ENCODE assay signal across 16 cellular contexts in the genomic region with DNA sequence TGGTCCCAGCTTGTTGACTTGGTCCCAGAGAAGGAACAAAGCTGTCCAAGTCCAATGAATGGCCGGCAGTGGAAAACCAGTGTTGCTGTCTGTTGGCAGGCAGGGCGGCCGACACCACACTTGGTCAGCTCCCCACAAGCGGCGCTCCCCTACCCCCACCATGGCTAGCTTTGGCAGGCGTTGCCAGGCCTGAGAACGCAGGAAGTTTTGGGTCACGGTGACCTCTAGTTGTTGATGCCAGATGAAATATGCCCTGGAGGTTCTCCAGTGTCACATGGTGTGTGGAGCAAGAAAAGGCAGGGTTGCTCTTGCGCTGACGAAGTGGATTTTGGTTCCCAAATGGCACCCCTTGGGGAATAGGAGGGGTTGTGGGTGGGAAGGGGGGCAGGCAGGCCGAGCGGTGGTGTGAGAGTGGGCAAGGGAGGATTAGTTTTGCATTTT.
DNase-seq lines count a peak whose midpoint lies in the region; ATAC-seq, FAIRE-seq and TF ChIP-seq lines count a peak whose summit lies in the region.
"Had no signal": no experiment of that assay in that cellular context is flagged by ENCODE, and none has a peak within 500 bp of the region (broad histone marks: within the 10 kb centered on the region; RNA-seq: fewer than 3 reads in every experiment).

No MANE protein-coding gene starts in this region.

- TF ChIP-seq EP300 in HepG2 (IDR thresholded peaks at IDR 0.05; ENCODE audit: low read depth in 2 of 2, low read length in 2 of 2) (no peak), HepG2 (CRISPR knock-in tag; IDR thresholded peaks at IDR 0.05; ENCODE audit: borderline replicate concordance) (no peak)

- no peaks in the 10 kb centered on the region for H4K20me1 ChIP-seq in HepG2 (ENCODE audit: insufficient read depth, low read length)

- H3K9me3 ChIP-seq in liver (ENCODE audit: control insufficient read depth in 4 of 4, low read length in 3 of 4) (no peaks in the 10 kb centered on the region), HepG2 (ENCODE audit: low read length) (no peaks in the 10 kb centered on the region), gastrocnemius medialis (no peaks in the 10 kb centered on the region)

- no peaks in the 10 kb centered on the region for H3K27me3 ChIP-seq in liver (ENCODE audit: control insufficient read depth in 4 of 4, insufficient read depth in 4 of 4, low read length in 3 of 4)
- H3K27me3 ChIP-seq in HepG2 (ENCODE audit: control insufficient read depth in 1 of 2, insufficient read depth in 2 of 2, low read length in 2 of 2) = peaks cover 0 to 12% of the 10 kb centered on the region in 2 experiments; a peak in 3 of 5 replicates
- no peaks in the 10 kb centered on the region for H3K27me3 ChIP-seq in gastrocnemius medialis

- H3K27ac ChIP-seq in liver (ENCODE audit: low read depth in 1 of 2, low read length in 2 of 2) = peak overlapping the region; percentile 43 to 49
- H3K27ac ChIP-seq in HepG2 (ENCODE audit: extremely low read length, insufficient read depth, low read length) = no peak overlapping the region
- H3K27ac ChIP-seq in gastrocnemius medialis = peak overlapping the region; percentile 76 to 93 (median 82)

- H2AFZ ChIP-seq in HepG2 (ENCODE audit: low read length) = no peak overlapping the region

- intact Hi-C loops in HepG2 (cut with micrococcal nuclease; ENCODE audit: unreplicated experiment) = no loop called here
- intact Hi-C loops in left colon (cut with DNase I, micrococcal nuclease) = no loop called here
- intact Hi-C loops in gastrocnemius medialis (cut with DNase I; ENCODE audit: low total_unique reads) = loop anchor here (5.0 kb wide), 1 partner anchor 43 kb away; no protein-coding TSS in a partner anchor

- TF ChIP-seq POLR2A in HepG2 (IDR thresholded peaks at IDR 0.05; ENCODE audit: insufficient read depth in 1 of 2, low read depth in 2 of 2, low read length in 2 of 2) (no peak), gastrocnemius medialis (IDR thresholded peaks at IDR 0.05) (no peak)

- WGBS in liver = 84% methylated on average over 12 of the region's 12 CpGs
- 57% methylated on average over 7 of the region's 12 CpGs for WGBS in HepG2 (ENCODE audit: low lambda C conversion rate)

- H3K4me3 ChIP-seq in liver (ENCODE audit: low read depth in 1 of 3, low read length in 3 of 3) = no peak overlapping the region
- H3K4me3 ChIP-seq in HepG2 (replicated peaks in 1 of 3; ENCODE audit: insufficient read depth in 1 of 3, low read depth in 2 of 3, low read length in 3 of 3) = no peak overlapping the region
- peak overlapping the region in 3 of 4 donors; percentile 16 to 40 (median 38) for H3K4me3 ChIP-seq in gastrocnemius medialis

- DNase-seq in HepG2 (ENCODE audit: low spot score) = no peak
- peak; percentile 30 to 44 for DNase-seq in left colon
- peak; percentile 74 to 89 for DNase-seq in gastrocnemius medialis
- no peak for DNase-seq in HuH-7 (ENCODE audit: low spot score)
- no peak for DNase-seq in NCI-H446 (lab: John Stamatoyannopoulos, UW)
- DNase-seq in NCI-H2196 (lab: John Stamatoyannopoulos, UW; ENCODE audit: unreplicated experiment) = no peak
- no peak for DNase-seq in DMS53 treated with DMSO at 0.1 percent for 48 hours (lab: John Stamatoyannopoulos, UW; ENCODE audit: unreplicated experiment)
- DNase-seq: 8988T; activated T-cell treated with anti-CD3 and anti-CD28 coated beads, Interleukin-2, amount 50 U/mL, for 48 hours; CD4-positive, alpha-beta memory T cell; cortex of kidney; erythroblast; NCI-H1930; NCI-H748 treated with DMSO at 0.1 percent for 48 hours had no signal

- H3K4me1 ChIP-seq in liver (ENCODE audit: control insufficient read depth in 4 of 4, insufficient read depth in 4 of 4, low read length in 3 of 4) (peaks cover 0 to 25% (median 10%) of the 10 kb centered on the region in 4 donors), HepG2 (ENCODE audit: insufficient read depth, low read length) (no peaks in the 10 kb centered on the region), gastrocnemius medialis (peaks cover 21% of the 10 kb centered on the region in 2 donors)

- H3K79me2 ChIP-seq in HepG2 (ENCODE audit: insufficient read depth, low read length) = no peaks in the 10 kb centered on the region

- no peak for TF ChIP-seq CTCF in liver (IDR thresholded peaks at IDR 0.05; ENCODE audit: low read depth, low read length, missing input control)
- TF ChIP-seq CTCF in HepG2 (CRISPR knock-in tag; IDR thresholded peaks at IDR 0.05) = no peak
- TF ChIP-seq CTCF in gastrocnemius medialis (IDR thresholded peaks at IDR 0.05 in 4 of 5, conservative IDR thresholded peaks at IDR 0.05 in 1 of 5) = no peak

- H3K4me2 ChIP-seq in HepG2 (ENCODE audit: low read depth, low read length) = no peak overlapping the region

- CTCF ChIA-PET in HepG2 (lab: Yijun Ruan, JAX; ENCODE audit: low intra/inter-chr PET ratio, low total read pairs) = no interaction called here

- no peak overlapping the region for H3K9ac ChIP-seq in liver (ENCODE audit: low read depth in 1 of 2, low read length in 2 of 2)
- H3K9ac ChIP-seq in HepG2 (ENCODE audit: insufficient read depth, low read depth, low read length) = no peak overlapping the region

- no peak for FAIRE-seq in HepG2 (lab: Jason Lieb, UNC)
- FAIRE-seq: GM12892 had no signal

- H3K36me3 ChIP-seq in liver (ENCODE audit: control insufficient read depth in 4 of 4, insufficient read depth in 3 of 4, low read depth in 1 of 4, low read length in 3 of 4) (peaks cover 0 to 3% (median 2%) of the 10 kb centered on the region in 4 donors), HepG2 (replicated peaks in 1 of 2; ENCODE audit: control insufficient read depth in 1 of 2, insufficient read depth in 2 of 2, low read length in 2 of 2) (no peaks in the 10 kb centered on the region), gastrocnemius medialis (no peaks in the 10 kb centered on the region)

- ATAC-seq in HepG2 = no peak
- ATAC-seq in left colon = no peak
- peak; percentile 76 to 93 for ATAC-seq in gastrocnemius medialis

- BruUV-seq in HepG2 (replicated peaks; lab: Mats Ljungman, UMichigan) = no TSS peak

- in situ Hi-C loops in HepG2 (cut with HindIII; ENCODE audit: extremely low pct_ligation_motif_present, low pct_unique_long_range_greater_than_20kb) = no loop called here
- in situ Hi-C loops in gastrocnemius medialis (cut with MboI; ENCODE audit: low sequenced_read_pairs in 4 of 4) = no loop called here

- POLR2A ChIA-PET in HepG2 (lab: Yijun Ruan, JAX) = no interaction called here

- TF ChIP-seq RAD21 in liver (IDR thresholded peaks at IDR 0.05) (no peak), HepG2 (CRISPR knock-in tag; IDR thresholded peaks at IDR 0.05) (no peak)

TF ChIP-seq in liver, 16 proteins besides CTCF, POLR2A, EP300 and RAD21:
- TF ChIP-seq NR2F2 (IDR thresholded peaks at IDR 0.05) (peak; percentile 20), FOXA1 (IDR thresholded peaks at IDR 0.05) (no peak), HNF4G (IDR thresholded peaks at IDR 0.05) (no peak)

TF ChIP-seq in HepG2, 621 proteins besides CTCF, POLR2A, EP300 and RAD21 (continues in another document):
- TF ChIP-seq, protein P1, sequence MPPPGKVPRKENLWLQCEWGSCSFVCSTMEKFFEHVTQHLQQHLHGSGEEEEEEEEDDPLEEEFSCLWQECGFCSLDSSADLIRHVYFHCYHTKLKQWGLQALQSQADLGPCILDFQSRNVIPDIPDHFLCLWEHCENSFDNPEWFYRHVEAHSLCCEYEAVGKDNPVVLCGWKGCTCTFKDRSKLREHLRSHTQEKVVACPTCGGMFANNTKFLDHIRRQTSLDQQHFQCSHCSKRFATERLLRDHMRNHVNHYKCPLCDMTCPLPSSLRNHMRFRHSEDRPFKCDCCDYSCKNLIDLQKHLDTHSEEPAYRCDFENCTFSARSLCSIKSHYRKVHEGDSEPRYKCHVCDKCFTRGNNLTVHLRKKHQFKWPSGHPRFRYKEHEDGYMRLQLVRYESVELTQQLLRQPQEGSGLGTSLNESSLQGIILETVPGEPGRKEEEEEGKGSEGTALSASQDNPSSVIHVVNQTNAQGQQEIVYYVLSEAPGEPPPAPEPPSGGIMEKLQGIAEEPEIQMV (CRISPR knock-in tag; IDR thresholded peaks at IDR 0.05; ENCODE audit: low read depth) = no peak
- TF ChIP-seq, protein P2, sequence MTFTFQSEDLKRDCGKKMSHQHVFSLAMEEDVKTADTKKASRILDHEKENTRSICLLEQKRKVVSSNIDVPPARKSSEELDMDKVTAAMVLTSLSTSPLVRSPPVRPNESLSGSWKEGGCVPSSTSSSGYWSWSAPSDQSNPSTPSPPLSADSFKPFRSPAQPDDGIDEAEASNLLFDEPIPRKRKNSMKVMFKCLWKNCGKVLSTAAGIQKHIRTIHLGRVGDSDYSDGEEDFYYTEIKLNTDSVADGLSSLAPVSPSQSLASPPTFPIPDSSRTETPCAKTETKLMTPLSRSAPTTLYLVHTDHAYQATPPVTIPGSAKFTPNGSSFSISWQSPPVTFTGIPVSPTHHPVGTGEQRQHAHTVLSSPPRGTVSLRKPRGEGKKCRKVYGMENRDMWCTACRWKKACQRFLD (CRISPR knock-in tag; IDR thresholded peaks at IDR 0.05; ENCODE audit: borderline replicate concordance) = no peak
- no peak for TF ChIP-seq ESRRA (CRISPR knock-in tag; IDR thresholded peaks at IDR 0.05; ENCODE audit: low read depth)
- no peak for TF ChIP-seq ZSCAN9 (CRISPR knock-in tag; IDR thresholded peaks at IDR 0.05; ENCODE audit: borderline replicate concordance)
- TF ChIP-seq, protein P3, sequence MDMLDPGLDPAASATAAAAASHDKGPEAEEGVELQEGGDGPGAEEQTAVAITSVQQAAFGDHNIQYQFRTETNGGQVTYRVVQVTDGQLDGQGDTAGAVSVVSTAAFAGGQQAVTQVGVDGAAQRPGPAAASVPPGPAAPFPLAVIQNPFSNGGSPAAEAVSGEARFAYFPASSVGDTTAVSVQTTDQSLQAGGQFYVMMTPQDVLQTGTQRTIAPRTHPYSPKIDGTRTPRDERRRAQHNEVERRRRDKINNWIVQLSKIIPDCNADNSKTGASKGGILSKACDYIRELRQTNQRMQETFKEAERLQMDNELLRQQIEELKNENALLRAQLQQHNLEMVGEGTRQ (IDR thresholded peaks at IDR 0.05; ENCODE audit: low read depth, low read length) = no peak
- TF ChIP-seq, protein P3 (CRISPR knock-in tag; IDR thresholded peaks at IDR 0.05; ENCODE audit: borderline replicate concordance) = no peak
- TF ChIP-seq ZNF484 (CRISPR knock-in tag; IDR thresholded peaks at IDR 0.05; ENCODE audit: borderline replicate concordance, low read depth) = no peak
- no peak for TF ChIP-seq MTA3 (CRISPR knock-in tag; IDR thresholded peaks at IDR 0.05)

Comparison
In these comparisons a context has a peak if more than half of its experiments do, and no peak if none do; other contexts are left out.
1. H3K4me3 ChIP-seq: peak in gastrocnemius medialis (3 of 4); none in liver (0 of 3) and HepG2 (0 of 3).
2. ATAC-seq: peak in gastrocnemius medialis (2 of 2); none in HepG2 (single experiment) and left colon (single experiment).
3. DNase-seq: peak in left colon (2 of 2) and gastrocnemius medialis (2 of 2); none in HepG2 (single experiment), HuH-7 (single experiment), NCI-H446 (0 of 2), NCI-H2196 (single experiment) and DMS53 treated with DMSO at 0.1 percent for 48 hours (single experiment).